Comparison of ENCODE assay signal across 9 cellular contexts in the genomic region with DNA sequence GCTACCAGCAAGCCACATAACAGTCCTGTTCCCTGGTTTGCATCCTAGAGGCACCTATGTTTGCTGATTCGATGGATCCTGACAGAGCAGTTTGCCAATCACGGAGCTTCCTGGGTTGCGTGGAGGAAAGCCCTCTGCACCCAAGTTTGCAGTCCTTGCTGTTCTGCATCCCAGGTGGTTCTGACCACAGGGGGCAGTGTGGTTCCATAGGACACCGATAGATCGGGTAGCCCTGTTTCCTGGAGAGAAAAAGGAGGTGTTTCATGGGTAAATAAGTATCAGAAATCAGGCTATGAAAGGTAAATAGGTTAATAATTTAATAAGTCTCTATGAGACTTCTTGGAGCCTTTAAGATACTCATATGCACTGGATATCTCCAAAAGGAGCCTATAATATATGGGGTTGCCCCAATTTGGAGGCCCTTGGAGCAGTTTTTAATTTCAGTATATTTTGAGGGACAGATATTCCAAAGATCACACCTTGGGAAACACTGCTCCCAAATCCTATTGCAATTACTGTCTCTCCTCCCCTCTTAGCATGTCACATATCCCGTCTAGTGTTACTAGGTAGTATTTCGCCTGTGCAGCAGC.
A peak's percentile ranks its signal among the peaks of the same experiment; 100 is the strongest.
DNase-seq lines count a peak whose midpoint lies in the region; ATAC-seq, FAIRE-seq and TF ChIP-seq lines count a peak whose summit lies in the region.
"Had no signal": no experiment of that assay in that cellular context is flagged by ENCODE, and none has a peak within 500 bp of the region (broad histone marks: within the 10 kb centered on the region; RNA-seq: fewer than 3 reads in every experiment).

No MANE protein-coding gene starts in this region.

- no peak overlapping the region for H3K27ac ChIP-seq in HUES6 (ENCODE audit: low read depth, low read length)
- no peak overlapping the region for H3K27ac ChIP-seq in lower lobe of right lung
- H3K27ac ChIP-seq in stomach smooth muscle (ENCODE audit: low read length): peak overlapping the region; percentile 53
- H3K27ac ChIP-seq: SJSA1 had no signal

- H3K4me1 ChIP-seq in HUES6 (ENCODE audit: control insufficient read depth, insufficient read depth, low read length) (peaks cover 36% of the 10 kb centered on the region), lower lobe of right lung (peaks cover 7% of the 10 kb centered on the region), stomach smooth muscle (ENCODE audit: control insufficient read depth, insufficient read depth, low read length) (peaks cover 34% of the 10 kb centered on the region)

- in situ Hi-C loops in Caki2 (cut with HindIII; ENCODE audit: low pct_unique_long_range_greater_than_20kb, low sequenced_read_pairs): no loop called here

- TF ChIP-seq POLR2A in GM12892 (IDR thresholded peaks at IDR 0.05; ENCODE audit: low read depth, low read length): no peak

- H3K36me3 ChIP-seq in HUES6 (ENCODE audit: control insufficient read depth, insufficient read depth, low read length) (no peaks in the 10 kb centered on the region), lower lobe of right lung (no peaks in the 10 kb centered on the region), stomach smooth muscle (ENCODE audit: control insufficient read depth in 2 of 2, insufficient read depth in 2 of 2, low read length in 2 of 2) (peaks cover 0 to 9% of the 10 kb centered on the region in 2 donors)
- H3K36me3 ChIP-seq: SJSA1 had no signal

- intact Hi-C loops in lower lobe of right lung (cut with DNase I): loop anchor here (10.0 kb wide), 1 partner anchor 247 kb away; no protein-coding TSS in a partner anchor

- no peaks in the 10 kb centered on the region for H3K9me3 ChIP-seq in HUES6 (ENCODE audit: control insufficient read depth, insufficient read depth, low read depth, low read length)
- H3K9me3 ChIP-seq in lower lobe of right lung: no peaks in the 10 kb centered on the region
- no peaks in the 10 kb centered on the region for H3K9me3 ChIP-seq in stomach smooth muscle (ENCODE audit: control insufficient read depth in 2 of 2, low read length in 2 of 2)
- H3K9me3 ChIP-seq: SJSA1 had no signal

- no peaks in the 10 kb centered on the region for H3K27me3 ChIP-seq in HUES6 (ENCODE audit: control insufficient read depth, insufficient read depth, low read length)
- H3K27me3 ChIP-seq in lower lobe of right lung (ENCODE audit: low read depth): no peaks in the 10 kb centered on the region
- no peaks in the 10 kb centered on the region for H3K27me3 ChIP-seq in stomach smooth muscle (ENCODE audit: control insufficient read depth in 1 of 2, insufficient read depth in 2 of 2, low read length in 2 of 2)
- H3K27me3 ChIP-seq: SJSA1 had no signal

- DNase-seq in Caki2 (ENCODE audit: low read depth) (peak; percentile 49), dermis microvascular lymphatic vessel endothelial cell (ENCODE audit: low read depth in 2 of 2) (peak; percentile 51 to 79), lower lobe of right lung (peak; percentile 57), GM12892 (ENCODE audit: insufficient read length) (no peak)

- peak; percentile 63 for TF ChIP-seq CTCF in lower lobe of right lung (IDR thresholded peaks at IDR 0.05)

- FAIRE-seq in TTC549 (lab: Jason Lieb, UNC) (peak; percentile 31), GM12892 (lab: Jason Lieb, UNC) (no peak)

- peak; percentile 59 for ATAC-seq in lower lobe of right lung
- ATAC-seq in GM21423 (IDR thresholded peaks at IDR 0.05; ENCODE audit: unreplicated experiment): no peak

- H3K4me3 ChIP-seq in HUES6 (ENCODE audit: low read depth, low read length): no peak overlapping the region
- no peak overlapping the region for H3K4me3 ChIP-seq in lower lobe of right lung
- peak overlapping the region in 1 of 2 donors; percentile 22 for H3K4me3 ChIP-seq in stomach smooth muscle (ENCODE audit: low read length in 2 of 2)
- H3K4me3 ChIP-seq: SJSA1 had no signal

- H3K9ac ChIP-seq in HUES6 (ENCODE audit: low read length) (peak overlapping the region; percentile 1), stomach smooth muscle (ENCODE audit: low read length in 2 of 2) (peak overlapping the region in 1 of 2 donors; percentile 21)
